In the genomic region with DNA sequence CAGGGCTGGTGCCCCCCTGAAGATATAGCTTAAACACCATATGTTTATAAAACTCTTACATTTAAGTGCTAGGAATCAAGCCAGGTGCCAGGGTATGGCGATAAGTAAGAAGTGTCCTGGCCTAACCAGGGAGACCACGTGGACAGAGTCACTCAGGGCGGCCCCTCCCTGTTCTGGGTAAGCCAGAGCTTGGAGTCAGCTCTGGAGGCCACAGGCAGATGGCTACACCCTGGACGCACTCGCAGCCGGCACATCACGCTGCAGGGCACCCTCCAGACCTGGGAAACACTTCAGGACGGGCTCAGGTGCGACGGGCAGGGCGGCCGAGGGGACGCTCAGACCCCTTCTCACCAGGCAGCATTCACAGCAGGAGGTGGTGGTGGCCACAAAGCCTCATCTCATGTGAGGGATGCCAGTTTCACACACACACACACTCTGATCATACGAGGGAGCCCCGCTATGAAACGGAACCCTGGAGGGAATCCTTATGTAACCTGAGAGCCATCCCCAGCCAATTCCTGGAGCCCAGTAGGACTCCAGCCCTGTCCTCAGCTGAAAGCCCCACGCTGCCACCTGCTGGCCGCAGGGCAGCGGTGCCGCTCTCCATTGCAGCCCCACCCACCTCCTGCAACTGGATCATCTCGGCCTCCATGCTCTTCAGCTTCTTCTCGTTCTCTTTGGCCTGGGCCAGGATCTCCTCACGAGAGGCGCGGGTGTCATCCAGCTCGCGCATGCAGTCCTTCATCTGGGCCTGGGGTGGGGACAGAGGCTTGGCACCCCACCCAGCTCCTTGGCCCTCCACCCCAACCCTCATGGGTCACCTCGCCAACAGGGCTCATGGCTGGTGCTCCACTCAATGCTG, we compare ENCODE assay signal across 1 cellular context.
TF ChIP-seq lines count a peak whose summit lies in the region.

No MANE protein-coding gene starts in this region.

TF ChIP-seq in GM23338, 12 proteins besides CTCF, POLR2A, EP300 and RAD21 (continued from another document):
- TF ChIP-seq, protein P1, sequence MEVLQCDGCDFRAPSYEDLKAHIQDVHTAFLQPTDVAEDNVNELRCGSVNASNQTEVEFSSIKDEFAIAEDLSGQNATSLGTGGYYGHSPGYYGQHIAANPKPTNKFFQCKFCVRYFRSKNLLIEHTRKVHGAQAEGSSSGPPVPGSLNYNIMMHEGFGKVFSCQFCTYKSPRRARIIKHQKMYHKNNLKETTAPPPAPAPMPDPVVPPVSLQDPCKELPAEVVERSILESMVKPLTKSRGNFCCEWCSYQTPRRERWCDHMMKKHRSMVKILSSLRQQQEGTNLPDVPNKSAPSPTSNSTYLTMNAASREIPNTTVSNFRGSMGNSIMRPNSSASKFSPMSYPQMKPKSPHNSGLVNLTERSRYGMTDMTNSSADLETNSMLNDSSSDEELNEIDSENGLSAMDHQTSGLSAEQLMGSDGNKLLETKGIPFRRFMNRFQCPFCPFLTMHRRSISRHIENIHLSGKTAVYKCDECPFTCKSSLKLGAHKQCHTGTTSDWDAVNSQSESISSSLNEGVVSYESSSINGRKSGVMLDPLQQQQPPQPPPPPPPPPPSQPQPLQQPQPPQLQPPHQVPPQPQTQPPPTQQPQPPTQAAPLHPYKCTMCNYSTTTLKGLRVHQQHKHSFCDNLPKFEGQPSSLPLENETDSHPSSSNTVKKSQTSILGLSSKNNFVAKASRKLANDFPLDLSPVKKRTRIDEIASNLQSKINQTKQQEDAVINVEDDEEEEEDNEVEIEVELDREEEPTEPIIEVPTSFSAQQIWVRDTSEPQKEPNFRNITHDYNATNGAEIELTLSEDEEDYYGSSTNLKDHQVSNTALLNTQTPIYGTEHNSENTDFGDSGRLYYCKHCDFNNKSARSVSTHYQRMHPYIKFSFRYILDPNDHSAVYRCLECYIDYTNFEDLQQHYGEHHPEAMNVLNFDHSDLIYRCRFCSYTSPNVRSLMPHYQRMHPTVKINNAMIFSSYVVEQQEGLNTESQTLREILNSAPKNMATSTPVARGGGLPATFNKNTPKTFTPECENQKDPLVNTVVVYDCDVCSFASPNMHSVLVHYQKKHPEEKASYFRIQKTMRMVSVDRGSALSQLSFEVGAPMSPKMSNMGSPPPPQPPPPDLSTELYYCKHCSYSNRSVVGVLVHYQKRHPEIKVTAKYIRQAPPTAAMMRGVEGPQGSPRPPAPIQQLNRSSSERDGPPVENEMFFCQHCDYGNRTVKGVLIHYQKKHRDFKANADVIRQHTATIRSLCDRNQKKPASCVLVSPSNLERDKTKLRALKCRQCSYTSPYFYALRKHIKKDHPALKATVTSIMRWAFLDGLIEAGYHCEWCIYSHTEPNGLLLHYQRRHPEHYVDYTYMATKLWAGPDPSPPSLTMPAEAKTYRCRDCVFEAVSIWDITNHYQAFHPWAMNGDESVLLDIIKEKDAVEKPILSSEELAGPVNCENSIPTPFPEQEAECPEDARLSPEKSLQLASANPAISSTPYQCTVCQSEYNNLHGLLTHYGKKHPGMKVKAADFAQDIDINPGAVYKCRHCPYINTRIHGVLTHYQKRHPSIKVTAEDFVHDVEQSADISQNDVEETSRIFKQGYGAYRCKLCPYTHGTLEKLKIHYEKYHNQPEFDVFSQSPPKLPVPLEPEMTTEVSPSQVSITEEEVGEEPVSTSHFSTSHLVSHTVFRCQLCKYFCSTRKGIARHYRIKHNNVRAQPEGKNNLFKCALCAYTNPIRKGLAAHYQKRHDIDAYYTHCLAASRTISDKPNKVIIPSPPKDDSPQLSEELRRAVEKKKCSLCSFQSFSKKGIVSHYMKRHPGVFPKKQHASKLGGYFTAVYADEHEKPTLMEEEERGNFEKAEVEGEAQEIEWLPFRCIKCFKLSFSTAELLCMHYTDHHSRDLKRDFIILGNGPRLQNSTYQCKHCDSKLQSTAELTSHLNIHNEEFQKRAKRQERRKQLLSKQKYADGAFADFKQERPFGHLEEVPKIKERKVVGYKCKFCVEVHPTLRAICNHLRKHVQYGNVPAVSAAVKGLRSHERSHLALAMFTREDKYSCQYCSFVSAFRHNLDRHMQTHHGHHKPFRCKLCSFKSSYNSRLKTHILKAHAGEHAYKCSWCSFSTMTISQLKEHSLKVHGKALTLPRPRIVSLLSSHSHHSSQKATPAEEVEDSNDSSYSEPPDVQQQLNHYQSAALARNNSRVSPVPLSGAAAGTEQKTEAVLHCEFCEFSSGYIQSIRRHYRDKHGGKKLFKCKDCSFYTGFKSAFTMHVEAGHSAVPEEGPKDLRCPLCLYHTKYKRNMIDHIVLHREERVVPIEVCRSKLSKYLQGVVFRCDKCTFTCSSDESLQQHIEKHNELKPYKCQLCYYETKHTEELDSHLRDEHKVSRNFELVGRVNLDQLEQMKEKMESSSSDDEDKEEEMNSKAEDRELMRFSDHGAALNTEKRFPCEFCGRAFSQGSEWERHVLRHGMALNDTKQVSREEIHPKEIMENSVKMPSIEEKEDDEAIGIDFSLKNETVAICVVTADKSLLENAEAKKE (CRISPR knock-in tag; IDR thresholded peaks at IDR 0.05): peak; percentile 99
